ENCODE assay signal across 8 cellular contexts in the genomic region with DNA sequence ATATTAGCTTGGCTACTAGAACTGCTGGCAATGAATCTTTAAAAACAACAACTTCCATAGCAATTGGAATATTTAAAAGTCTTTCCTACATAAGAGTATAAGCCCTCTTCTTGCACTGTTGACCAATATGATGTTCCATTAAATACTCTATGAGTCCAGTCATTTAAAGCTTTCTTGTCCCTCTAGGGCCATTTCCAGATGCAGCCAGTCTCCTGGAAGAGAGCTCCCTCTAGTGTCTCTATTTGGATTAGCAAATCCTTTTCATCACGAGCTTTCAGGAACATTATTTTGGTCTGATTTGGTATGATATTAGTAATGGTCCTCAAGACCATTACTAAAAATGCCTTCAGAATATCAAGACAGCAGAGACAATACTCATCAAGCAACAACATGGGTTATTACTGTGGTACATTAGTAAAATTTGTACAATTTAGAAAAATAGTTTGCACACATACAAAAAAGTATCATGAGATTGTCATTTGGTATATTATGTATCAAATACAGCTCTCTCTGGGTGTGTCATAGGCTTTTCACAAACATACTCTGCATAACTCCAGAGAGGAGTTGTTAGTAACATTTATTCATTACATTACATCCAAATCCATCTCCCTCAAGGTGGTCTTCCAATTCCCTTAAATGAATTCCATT.
A peak's percentile ranks its signal among the peaks of the same experiment; 100 is the strongest.
DNase-seq lines count a peak whose midpoint lies in the region; ATAC-seq and TF ChIP-seq lines count a peak whose summit lies in the region.

No MANE protein-coding gene starts in this region.

- no peaks in the 10 kb centered on the region for H4K20me1 ChIP-seq in SU-DHL-6 (ENCODE audit: low read depth, low read length)

- H3K79me2 ChIP-seq in SU-DHL-6 (ENCODE audit: insufficient read depth, low read length) = no peaks in the 10 kb centered on the region

- TF ChIP-seq CTCF in SU-DHL-6 (IDR thresholded peaks at IDR 0.05; ENCODE audit: insufficient read depth, low read length, poor library complexity, severe bottlenecking) (peak; percentile 79), spleen (IDR thresholded peaks at IDR 0.05 in 8 of 11, conservative IDR thresholded peaks at IDR 0.05 in 3 of 11) (peak in 9 of 11 experiments; percentile 33 to 77 (median 65))

- H3K4me2 ChIP-seq in SU-DHL-6 (ENCODE audit: low read depth, low read length, poor library complexity, severe bottlenecking) = no peak overlapping the region

- no peaks in the 10 kb centered on the region for H3K9me2 ChIP-seq in SU-DHL-6 (replicated peaks; ENCODE audit: insufficient read depth, low read length)

- no peaks in the 10 kb centered on the region for H3K4me1 ChIP-seq in spleen

- no peak for TF ChIP-seq POLR2A in spleen (IDR thresholded peaks at IDR 0.05)

- 0 out of 2 replicates have a peak, but pooled peaks cover 5% of the 10 kb centered on the region for H3F3A ChIP-seq in SU-DHL-6 (ENCODE audit: insufficient read depth)

- H3K27me3 ChIP-seq in SU-DHL-6 (ENCODE audit: low read length) (no peaks in the 10 kb centered on the region), spleen (replicated peaks in 1 of 7) (no peaks in the 10 kb centered on the region)

- H3K4me3 ChIP-seq in SU-DHL-6 (ENCODE audit: insufficient read depth, low read length, poor library complexity, severe bottlenecking) = no peak overlapping the region
- no peak overlapping the region for H3K4me3 ChIP-seq in spleen

- 4 to 19% (median 9%) methylated on average over 1 of the region's 1 CpG for WGBS in spleen, 5 donors

- intact Hi-C loops in spleen (cut with DNase I; ENCODE audit: low total_unique reads) = loop anchor here (10.0 kb wide), 1 partner anchor 160 kb away; no protein-coding TSS in a partner anchor

- no peaks in the 10 kb centered on the region for H3K9me3 ChIP-seq in SU-DHL-6 (ENCODE audit: insufficient read depth, low read length)
- H3K9me3 ChIP-seq in spleen = peaks cover 0 to 6% (median 0%) of the 10 kb centered on the region in 8 donors

- H3K27ac ChIP-seq in SU-DHL-6 (ENCODE audit: low read depth, low read length) (no peak overlapping the region), spleen (no peak overlapping the region)

- DNase-seq in NCI-H2029 treated with DMSO at 0.1 percent for 48 hours (lab: John Stamatoyannopoulos, UW) (peak; percentile 4), NCI-H2029 (lab: John Stamatoyannopoulos, UW) (no peak), HuH-7 (ENCODE audit: low spot score) (peak; percentile 29), glomerular visceral epithelial cell (ENCODE audit: extremely low spot score) (peak; percentile 57), spleen (no peak), NK-92 (lab: John Stamatoyannopoulos, UW; ENCODE audit: unreplicated experiment) (no peak)

- no peak for ATAC-seq in GM21528 (IDR thresholded peaks at IDR 0.05; ENCODE audit: low FRiP score, unreplicated experiment)

- H2AFZ ChIP-seq in SU-DHL-6 (ENCODE audit: low read depth, low read length, severe bottlenecking) = no peak overlapping the region

- no peak overlapping the region for H3K9ac ChIP-seq in SU-DHL-6 (ENCODE audit: low read length)

- H3K36me3 ChIP-seq in SU-DHL-6 (ENCODE audit: low read length) = no peaks in the 10 kb centered on the region
- H3K36me3 ChIP-seq in spleen = peaks cover 0 to 19% (median 0%) of the 10 kb centered on the region in 6 donors

Comparison
In these comparisons a context has a peak if more than half of its experiments do, and no peak if none do; other contexts are left out.
1. DNase-seq: peak in NCI-H2029 treated with DMSO at 0.1 percent for 48 hours (single experiment), HuH-7 (single experiment) and glomerular visceral epithelial cell (single experiment); none in NCI-H2029 (single experiment), spleen (single experiment) and NK-92 (single experiment).